In the genomic region with DNA sequence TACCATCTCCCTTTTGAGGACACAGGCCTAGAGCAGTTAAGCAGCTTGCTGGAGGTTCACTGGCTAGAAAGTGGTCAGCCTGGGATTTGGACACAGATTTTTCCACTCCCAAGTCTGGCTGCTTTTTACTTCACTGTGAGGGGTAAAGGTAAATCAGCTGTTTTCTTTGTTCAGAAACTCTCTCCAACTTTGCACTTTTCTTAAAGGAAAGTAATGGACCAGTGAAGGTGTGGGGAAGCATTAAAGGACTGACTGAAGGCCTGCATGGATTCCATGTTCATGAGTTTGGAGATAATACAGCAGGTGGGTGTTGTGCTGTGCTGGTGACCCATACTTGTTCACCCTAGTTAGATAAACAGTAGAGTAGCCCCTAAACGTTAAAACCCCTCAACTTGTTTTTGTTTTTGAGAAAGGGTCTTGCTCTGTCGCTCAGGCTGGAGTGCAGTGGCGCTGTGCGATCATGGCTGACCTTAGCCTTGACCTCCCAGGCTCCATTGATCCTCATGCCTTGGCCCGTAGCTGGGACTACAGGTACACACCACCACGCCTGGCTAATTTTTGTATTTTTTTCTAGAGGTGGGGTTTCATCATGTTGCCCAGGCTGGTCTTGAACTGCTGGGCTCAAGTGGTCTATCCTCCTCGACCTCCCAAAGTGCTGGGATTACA, we compare ENCODE assay signal across 18 cellular contexts.
DNase-seq lines count a peak whose midpoint lies in the region; ATAC-seq and TF ChIP-seq lines count a peak whose summit lies in the region.
"Had no signal": no experiment of that assay in that cellular context is flagged by ENCODE, and none has a peak within 500 bp of the region (broad histone marks: within the 10 kb centered on the region; RNA-seq: fewer than 3 reads in every experiment).

No MANE protein-coding gene starts in this region.

- H3K4me1 Mint-ChIP-seq in stimulated activated naive CD8-positive, alpha-beta T cell treated with anti-CD3 and anti-CD28 coated beads, Interleukin-15, Interleukin-2, amounts not matched to agents 100 ng/mL and 50 ng/mL, for 24 hours (ENCODE audit: low read depth) = peaks cover 89% of the 10 kb centered on the region
- H3K4me1 Mint-ChIP-seq in stimulated activated naive CD8-positive, alpha-beta T cell treated with anti-CD3 and anti-CD28 coated beads, Interleukin-15, amount 100 ng/mL, for 72 hours = peaks cover 86% of the 10 kb centered on the region

- H2AFZ ChIP-seq in OCI-LY1 (ENCODE audit: low read length) = no peak overlapping the region
- H2AFZ ChIP-seq: neural progenitor cell had no signal

- H3K4me2 ChIP-seq in OCI-LY1 (ENCODE audit: low read length) = peak overlapping the region; percentile 33
- H3K4me2 ChIP-seq: neural progenitor cell, smooth muscle cell had no signal

- H3K27ac ChIP-seq in OCI-LY1 (ENCODE audit: low read depth, low read length, poor library complexity, severe bottlenecking) (peak overlapping the region; percentile 70), coronary artery (no peak overlapping the region)
- H3K27ac ChIP-seq: heart right ventricle, neural progenitor cell had no signal

- peak overlapping the region; percentile 1 for H3K4me3 ChIP-seq in OCI-LY1 (ENCODE audit: low read depth, low read length, poor library complexity, severe bottlenecking)
- peak overlapping the region; percentile 10 for H3K4me3 ChIP-seq in adipocyte (ENCODE audit: low read length)
- no peak overlapping the region for H3K4me3 ChIP-seq in coronary artery
- H3K4me3 ChIP-seq: heart right ventricle, neural progenitor cell, smooth muscle cell had no signal

- DNase-seq in stimulated activated naive CD8-positive, alpha-beta T cell treated with anti-CD3 and anti-CD28 coated beads, Interleukin-15, Interleukin-2, amounts not matched to agents 100 U/mL and 50 U/mL, for 24 hours = no peak
- DNase-seq in adipocyte (ENCODE audit: low read depth) (no peak), glomerular visceral epithelial cell (ENCODE audit: extremely low spot score) (no peak), middle frontal gyrus (ENCODE audit: extremely low spot score, low spot score) (no peak), coronary artery (ENCODE audit: low spot score) (no peak)
- no peak for DNase-seq in stimulated activated naive CD8-positive, alpha-beta T cell treated with anti-CD3 and anti-CD28 coated beads, Interleukin-15, amount 100 ng/mL, for 72 hours
- DNase-seq: AML-193; dermis blood vessel endothelial cell; H9; heart right ventricle; midbrain; NCI-H1092; NCI-H510A; stimulated activated CD4-positive, alpha-beta T cell treated with anti-CD3 and anti-CD28 coated beads, Interleukin-4, amount 100 ng/mL, for 1 hour had no signal

- H3K9me3 ChIP-seq in OCI-LY1 (ENCODE audit: low read length) = no peaks in the 10 kb centered on the region
- no peaks in the 10 kb centered on the region for H3K9me3 ChIP-seq in adipocyte (ENCODE audit: control insufficient read depth, low read length)
- H3K9me3 ChIP-seq: heart right ventricle had no signal

- H3K9me3 Mint-ChIP-seq in stimulated activated naive CD8-positive, alpha-beta T cell treated with anti-CD3 and anti-CD28 coated beads, Interleukin-15, Interleukin-2, amounts not matched to agents 100 ng/mL and 50 ng/mL, for 24 hours = no peaks in the 10 kb centered on the region
- H3K9me3 Mint-ChIP-seq in stimulated activated naive CD8-positive, alpha-beta T cell treated with anti-CD3 and anti-CD28 coated beads, Interleukin-15, amount 100 ng/mL, for 72 hours = no peaks in the 10 kb centered on the region
- H3K9me3 Mint-ChIP-seq: H9, neural progenitor cell had no signal

- no peaks in the 10 kb centered on the region for H3K27me3 Mint-ChIP-seq in stimulated activated naive CD8-positive, alpha-beta T cell treated with anti-CD3 and anti-CD28 coated beads, Interleukin-15, Interleukin-2, amounts not matched to agents 100 ng/mL and 50 ng/mL, for 24 hours
- H3K27me3 Mint-ChIP-seq in stimulated activated naive CD8-positive, alpha-beta T cell treated with anti-CD3 and anti-CD28 coated beads, Interleukin-15, amount 100 ng/mL, for 72 hours = no peaks in the 10 kb centered on the region

- ATAC-seq in stimulated activated naive CD8-positive, alpha-beta T cell treated with anti-CD3 and anti-CD28 coated beads, Interleukin-15, Interleukin-2, amounts not matched to agents 100 U/mL and 50 U/mL, for 24 hours = no peak
- no peak for ATAC-seq in stimulated activated naive CD8-positive, alpha-beta T cell treated with anti-CD3 and anti-CD28 coated beads, Interleukin-15, amount 100 ng/mL, for 72 hours
- ATAC-seq: heart right ventricle had no signal

- H3K79me2 ChIP-seq in OCI-LY1 (ENCODE audit: insufficient read depth, low read length) = peaks cover 45% of the 10 kb centered on the region

- H3F3A ChIP-seq in OCI-LY1 (ENCODE audit: insufficient read depth, low read length) = 0 out of 2 replicates have a peak, but pooled peaks cover 3% of the 10 kb centered on the region

- peak overlapping the region; percentile 45 for H3K27ac Mint-ChIP-seq in stimulated activated naive CD8-positive, alpha-beta T cell treated with anti-CD3 and anti-CD28 coated beads, Interleukin-15, Interleukin-2, amounts not matched to agents 100 ng/mL and 50 ng/mL, for 24 hours
- H3K27ac Mint-ChIP-seq in stimulated activated naive CD8-positive, alpha-beta T cell treated with anti-CD3 and anti-CD28 coated beads, Interleukin-15, amount 100 ng/mL, for 72 hours = peak overlapping the region; percentile 71 to 80
- H3K27ac Mint-ChIP-seq: neural progenitor cell had no signal

- H3K4me1 ChIP-seq in OCI-LY1 (ENCODE audit: insufficient read depth, low read length, severe bottlenecking) (peaks cover 55% of the 10 kb centered on the region), adipocyte (ENCODE audit: control insufficient read depth, insufficient read depth, low read length) (peaks cover 62% of the 10 kb centered on the region)

- no peaks in the 10 kb centered on the region for H3K9me2 ChIP-seq in OCI-LY1 (ENCODE audit: low read depth, low read length)

- H4K20me1 ChIP-seq in OCI-LY1 (ENCODE audit: insufficient read depth, low read length) = no peaks in the 10 kb centered on the region

- H3K36me3 ChIP-seq in OCI-LY1 (ENCODE audit: insufficient read depth, low read length) = peaks cover 74% of the 10 kb centered on the region
- H3K36me3 ChIP-seq in adipocyte (ENCODE audit: control insufficient read depth, insufficient read depth, low read length, severe bottlenecking) = peaks cover 53% of the 10 kb centered on the region

- H3K36me3 Mint-ChIP-seq in stimulated activated naive CD8-positive, alpha-beta T cell treated with anti-CD3 and anti-CD28 coated beads, Interleukin-15, Interleukin-2, amounts not matched to agents 100 ng/mL and 50 ng/mL, for 24 hours (ENCODE audit: low read depth) = peaks cover 78% of the 10 kb centered on the region

- peak overlapping the region; percentile 38 for H3K4me3 Mint-ChIP-seq in stimulated activated naive CD8-positive, alpha-beta T cell treated with anti-CD3 and anti-CD28 coated beads, Interleukin-15, Interleukin-2, amounts not matched to agents 100 ng/mL and 50 ng/mL, for 24 hours
- peak overlapping the region; percentile 18 to 45 for H3K4me3 Mint-ChIP-seq in stimulated activated naive CD8-positive, alpha-beta T cell treated with anti-CD3 and anti-CD28 coated beads, Interleukin-15, amount 100 ng/mL, for 72 hours
- H3K4me3 Mint-ChIP-seq: H9 had no signal

- TF ChIP-seq CTCF in OCI-LY1 (IDR thresholded peaks at IDR 0.05; ENCODE audit: low read length) (no peak), coronary artery (IDR thresholded peaks at IDR 0.05) (no peak)

- H3K9ac ChIP-seq in OCI-LY1 (ENCODE audit: low read length) (no peak overlapping the region), adipocyte (ENCODE audit: low read length) (no peak overlapping the region)
- H3K9ac ChIP-seq: neural progenitor cell had no signal

- H3K27me3 ChIP-seq in OCI-LY1 (ENCODE audit: insufficient read depth, low read length) = no peaks in the 10 kb centered on the region
- H3K27me3 ChIP-seq in adipocyte (replicated peaks; ENCODE audit: control insufficient read depth, insufficient read depth, low read length) = no peaks in the 10 kb centered on the region
- H3K27me3 ChIP-seq: heart right ventricle, neural progenitor cell had no signal
